Comparison of ENCODE assay signal across 10 cellular contexts in genomic region chr19:29851769-29852521, GRCh38. TPM values are rescaled to one million over a fixed set of nuclear protein-coding genes. Genes with fewer than 3 reads are reported as not detected.
DNase-seq lines count a peak whose midpoint lies in the region; ATAC-seq and TF ChIP-seq lines count a peak whose summit lies in the region.
"Had no signal": no experiment of that assay in that cellular context is flagged by ENCODE, and none has a peak within 500 bp of the region (broad histone marks: within the 10 kb centered on the region; RNA-seq: fewer than 3 reads in every experiment).

No MANE protein-coding gene starts in this region.

- H3K4me3 Mint-ChIP-seq in activated T-cell treated with anti-CD3 and anti-CD28 coated beads, Interleukin-2, amount 50 U/mL, for 4 hours, result no peak overlapping the region

- H3K27ac ChIP-seq in OCI-LY7 (ENCODE audit: low read depth, low read length, poor library complexity, severe bottlenecking), result no peak overlapping the region
- H3K27ac ChIP-seq: VCaP had no signal

- no peaks in the 10 kb centered on the region for H3K9me2 ChIP-seq in OCI-LY7 (ENCODE audit: insufficient read depth, low read length)

- intact Hi-C loops in OCI-LY7 (cut with micrococcal nuclease; ENCODE audit: unreplicated experiment), result loop anchor here (10.0 kb wide), 1 partner anchor 803 kb away; no protein-coding TSS in a partner anchor

- POLR2A ChIA-PET in OCI-LY7 (lab: Charles Lee), result interaction anchor here (0.5 to 0.7 kb wide), 2 partner anchors 132 to 849 kb away, joined by 3 to 4 read pairs; no protein-coding TSS in a partner anchor

- H2AFZ ChIP-seq in OCI-LY7 (ENCODE audit: low read length), result no peak overlapping the region

- H3K4me2 ChIP-seq in OCI-LY7 (ENCODE audit: low read length), result no peak overlapping the region

- DNase-seq in GM13977 (ENCODE audit: low spot score), result peak; percentile 66
- no peak for DNase-seq in activated T-cell treated with anti-CD3 and anti-CD28 coated beads, Interleukin-2, amount 50 U/mL, for 4 hours
- DNase-seq in NCI-H2107 treated with DMSO at 0.1 percent for 48 hours (lab: John Stamatoyannopoulos, UW; ENCODE audit: unreplicated experiment), result no peak
- no peak for DNase-seq in OCI-LY7 (ENCODE audit: low spot score)
- DNase-seq in NAMALWA (ENCODE audit: low spot score), result no peak
- no peak for DNase-seq in activated CD4-positive, CD25-positive, alpha-beta regulatory T cell treated with anti-CD3 and anti-CD28 coated beads, Interleukin-2, amount 50 U/mL, for 72 hours
- DNase-seq: erythroblast had no signal

- no peaks in the 10 kb centered on the region for H4K20me1 ChIP-seq in OCI-LY7 (ENCODE audit: insufficient read depth, low read length)

- no peaks in the 10 kb centered on the region for H3K36me3 ChIP-seq in OCI-LY7 (ENCODE audit: insufficient read depth, low read length)

- H3K9me3 Mint-ChIP-seq in activated T-cell treated with anti-CD3 and anti-CD28 coated beads, Interleukin-2, amount 50 U/mL, for 4 hours, result no peaks in the 10 kb centered on the region

- in situ Hi-C loops in GM13977 (cut with MboI; ENCODE audit: low pct_unique_long_range_greater_than_20kb, low sequenced_read_pairs, unreplicated experiment), result no loop called here

- no peak overlapping the region for H3K4me3 ChIP-seq in OCI-LY7 (ENCODE audit: low read depth, low read length, poor library complexity, severe bottlenecking)

- no TSS peak for BruUV-seq in OCI-LY7 (replicated peaks; lab: Mats Ljungman, UMichigan)

- peaks cover 4% of the 10 kb centered on the region for H3K27me3 Mint-ChIP-seq in activated T-cell treated with anti-CD3 and anti-CD28 coated beads, Interleukin-2, amount 50 U/mL, for 4 hours (ENCODE audit: low read depth)

- no peaks in the 10 kb centered on the region for H3K4me1 ChIP-seq in OCI-LY7 (ENCODE audit: insufficient read depth, low read length, poor library complexity, severe bottlenecking)

- ATAC-seq in GM19351 (IDR thresholded peaks at IDR 0.05; ENCODE audit: unreplicated experiment) (peak; percentile 87), HG02840 (IDR thresholded peaks at IDR 0.05; ENCODE audit: low FRiP score, unreplicated experiment) (peak; percentile 69)
- ATAC-seq in activated T-cell treated with anti-CD3 and anti-CD28 coated beads, Interleukin-2, amount 50 U/mL, for 4 hours, result peak; percentile 35 to 65

- no peaks in the 10 kb centered on the region for H3K79me2 ChIP-seq in OCI-LY7 (ENCODE audit: insufficient read depth, low read depth, low read length)

- H3K9me3 ChIP-seq in OCI-LY7 (ENCODE audit: low read length), result no peaks in the 10 kb centered on the region

- no peaks in the 10 kb centered on the region for H3K4me1 Mint-ChIP-seq in activated T-cell treated with anti-CD3 and anti-CD28 coated beads, Interleukin-2, amount 50 U/mL, for 4 hours (ENCODE audit: low read depth)

- no peaks in the 10 kb centered on the region for H3K36me3 Mint-ChIP-seq in activated T-cell treated with anti-CD3 and anti-CD28 coated beads, Interleukin-2, amount 50 U/mL, for 4 hours (ENCODE audit: insufficient read depth)

- CTCF ChIA-PET in OCI-LY7 (lab: Charles Lee; ENCODE audit: unreplicated experiment), result no interaction called here

- TF ChIP-seq CTCF in GM13977 (IDR thresholded peaks at IDR 0.05; ENCODE audit: extremely low read depth, insufficient read depth, missing control alignments) (no peak), OCI-LY7 (conservative IDR thresholded peaks at IDR 0.05; ENCODE audit: low read length) (no peak)

RNA-seq across cellular contexts. Expression of gene CCNE1, which starts 40.2 kb away (rescaled TPM):
- total RNA-seq in activated T-cell treated with anti-CD3 and anti-CD28 coated beads, Interleukin-2, amount 50 U/mL, for 4 hours, result 10 to 100 TPM; 17.4 to 30.2 (median 26.7) TPM
- 13.4 and 23.2 TPM in 2 replicates for total RNA-seq in OCI-LY7 (2014; rRNA removed; shearing (Covaris generic))
- 34.0 and 36.1 TPM in 2 replicates for total RNA-seq in OCI-LY7 (2022)
